23 cellular contexts compared by ENCODE assay signal in the genomic region with DNA sequence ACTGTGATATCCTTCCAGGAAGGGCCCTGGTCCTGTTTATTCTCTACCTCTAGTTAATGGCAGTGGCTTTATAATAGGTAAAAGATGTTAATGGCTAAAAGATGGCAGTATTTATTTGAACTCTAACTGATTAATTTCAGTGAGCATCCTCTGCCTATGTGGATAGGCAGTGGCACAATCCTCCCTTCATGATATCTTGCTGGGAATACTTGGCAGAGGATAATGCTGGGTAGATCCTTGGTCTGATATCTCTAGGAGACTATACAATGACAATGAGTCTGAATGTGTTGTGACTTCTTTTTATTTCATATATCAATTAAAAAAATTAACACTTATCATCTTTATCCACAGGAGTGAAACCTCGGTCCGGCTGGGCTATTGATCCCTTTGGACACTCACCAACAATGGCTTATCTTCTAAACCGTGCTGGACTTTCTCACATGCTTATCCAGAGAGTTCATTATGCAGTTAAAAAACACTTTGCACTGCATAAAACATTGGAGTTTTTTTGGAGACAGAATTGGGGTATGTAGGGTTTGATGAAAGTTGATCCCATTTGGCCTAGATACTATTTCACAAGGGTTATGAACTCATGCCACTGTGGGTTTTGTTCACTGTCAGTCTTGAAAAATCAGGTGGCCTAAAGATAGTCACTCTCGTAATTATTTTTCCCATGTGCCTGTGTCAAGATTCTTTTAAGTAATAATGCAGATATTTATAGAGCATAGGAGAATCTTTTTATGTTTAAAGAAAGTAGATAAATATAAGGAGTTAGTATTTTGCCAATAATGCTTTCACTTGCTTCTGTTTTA.
"Had no signal": no experiment of that assay in that cellular context is flagged by ENCODE, and none has a peak within 500 bp of the region (broad histone marks: within the 10 kb centered on the region; RNA-seq: fewer than 3 reads in every experiment).

No MANE protein-coding gene starts in this region.

- H3K4me3 ChIP-seq: MG63, SJSA1, SK-N-MC had no signal

- H3K9me3 ChIP-seq: MG63, SJSA1 had no signal

- DNase-seq: IMR-90, Karpas-422, KG1, MG63, NCI-H1092, NCI-H1105 treated with DMSO at 0.1 percent for 48 hours, NCI-H1417 treated with DMSO at 0.1 percent for 48 hours, NCI-H146, NCI-H1694 treated with DMSO at 0.1 percent for 48 hours, NCI-H1930, NCI-H2081, NCI-H2107, NCI-H2171, NCI-H226, NCI-H446, NCI-H510A, NCI-H69, NCI-H774, Right ventricle myocardium superior, RPMI8226, SIG-M5 had no signal

- H3K27ac ChIP-seq: SJSA1, SK-N-MC had no signal

- H3K27me3 ChIP-seq: MG63, SJSA1 had no signal
